20 cellular contexts compared by ENCODE assay signal in genomic region chr15:62089616-62090015, GRCh38. TPM values are rescaled to one million over a fixed set of nuclear protein-coding genes. Genes with fewer than 3 reads are reported as not detected.
"Had no signal": no experiment of that assay in that cellular context is flagged by ENCODE, and none has a peak within 500 bp of the region (broad histone marks: within the 10 kb centered on the region; RNA-seq: fewer than 3 reads in every experiment).

No MANE protein-coding gene starts in this region.

- H3K27me3 ChIP-seq: ascending aorta, cardiac muscle cell, dorsolateral prefrontal cortex, hepatocyte, left lung, right atrium auricular region, upper lobe of right lung had no signal

- H3K4me3 ChIP-seq: ascending aorta, cardiac muscle cell, dorsolateral prefrontal cortex, hepatocyte, left lung, right atrium auricular region, smooth muscle cell, upper lobe of right lung had no signal

- FAIRE-seq: keratinocyte, TTC549 had no signal

- DNase-seq: activated CD4-positive, alpha-beta memory T cell treated with anti-CD3 and anti-CD28 coated beads, Interleukin-2, amount 10 ng/mL, durations not matched to agents 7 days and 5 days; activated CD4-positive, alpha-beta T cell treated with anti-CD3 and anti-CD28 coated beads for 4 hours; activated naive CD4-positive, alpha-beta T cell treated with anti-CD3 and anti-CD28 coated beads, Interleukin-2, amount 10 ng/mL, durations not matched to agents 7 days and 5 days; activated T-cell treated with anti-CD3 and anti-CD28 coated beads, Interleukin-2, amount 50 U/mL, for 24 hours; dorsolateral prefrontal cortex; endodermal cell; left lung; upper lobe of right lung had no signal

- H3K36me3 ChIP-seq: ascending aorta, cardiac muscle cell, left lung, right atrium auricular region, upper lobe of right lung had no signal

- ATAC-seq: esophagus mucosa; left lung; natural killer cell treated with Interleukin-12 subunit alpha and Interleukin-12 subunit beta and Interleukin-15 and Interleukin-18, amount 100 ng/mL, for 72 hours; upper lobe of right lung; WTC11 had no signal

RNA-seq across cellular contexts. Expression of gene C2CD4A, which starts 22.8 kb away (rescaled TPM):
- total RNA-seq: ascending aorta; cardiac muscle cell; endodermal cell; natural killer cell treated with Interleukin-12 subunit alpha and Interleukin-12 subunit beta and Interleukin-15 and Interleukin-18, amount 100 ng/mL, for 72 hours; T-helper 2 cell treated with Interferon-gamma antibody and Interleukin-4, amounts not matched to agents 100 ng/mL and 5 ng/mL, for 36 hours; temporal lobe had no signal
